ENCODE assay signal across 12 cellular contexts in genomic region chr19:3027981-3028304, GRCh38. TPM values are rescaled to one million over a fixed set of nuclear protein-coding genes. Genes with fewer than 3 reads are reported as not detected.
A peak's percentile ranks its signal among the peaks of the same experiment; 100 is the strongest.
DNase-seq lines count a peak whose midpoint lies in the region; ATAC-seq, FAIRE-seq and TF ChIP-seq lines count a peak whose summit lies in the region.
"Had no signal": no experiment of that assay in that cellular context is flagged by ENCODE, and none has a peak within 500 bp of the region (broad histone marks: within the 10 kb centered on the region; RNA-seq: fewer than 3 reads in every experiment).

No MANE protein-coding gene starts in this region.

- H4K91ac ChIP-seq in H1 (replicated peaks; ENCODE audit: insufficient read length, low read length), result no peak overlapping the region

- H3K4me2 ChIP-seq in H1 (ENCODE audit: insufficient read depth in 1 of 2, low read depth in 2 of 2, low read length in 2 of 2), result peak overlapping the region; percentile 57 to 63

- no peak for TF ChIP-seq RAD21 in H1 (IDR thresholded peaks at IDR 0.05 in 1 of 2, conservative IDR thresholded peaks at IDR 0.05 in 1 of 2; ENCODE audit: low read depth in 2 of 2, low read length in 2 of 2)

- TF ChIP-seq EP300 in H1 (IDR thresholded peaks at IDR 0.05; ENCODE audit: borderline replicate concordance in 1 of 2, low read depth in 2 of 2, low read length in 2 of 2), result no peak

- no peaks in the 10 kb centered on the region for H3K9me3 ChIP-seq in H1 (ENCODE audit: insufficient read depth in 2 of 2, low read depth in 1 of 2, low read length in 1 of 2)
- H3K9me3 ChIP-seq: SJSA1 had no signal

- H3K9me3 Mint-ChIP-seq in activated naive CD4-positive, alpha-beta T cell treated with anti-CD3 and anti-CD28 coated beads, Interleukin-2, amount 50 U/mL, for 24 hours, result no peaks in the 10 kb centered on the region
- peaks cover 3% of the 10 kb centered on the region for H3K9me3 Mint-ChIP-seq in nephron

- peaks cover 9% of the 10 kb centered on the region; the same call in 1 of the 2 replicates for H3K23me2 ChIP-seq in H1 (ENCODE audit: low read depth, low read length)

- H2BK120ac ChIP-seq in H1 (replicated peaks; ENCODE audit: low read depth, low read length), result no peak overlapping the region

- no peak for FAIRE-seq in H1 (lab: Jason Lieb, UNC)

- H3K79me2 ChIP-seq in H1 (ENCODE audit: control insufficient read depth in 1 of 2, insufficient read depth in 2 of 2, low read length in 2 of 2), result no peaks in the 10 kb centered on the region

- no peak for ATAC-seq in GM18511 (IDR thresholded peaks at IDR 0.05; ENCODE audit: unreplicated experiment)
- no peak for ATAC-seq in GM19035 (IDR thresholded peaks at IDR 0.05; ENCODE audit: unreplicated experiment)
- ATAC-seq in GM18519 (IDR thresholded peaks at IDR 0.05; ENCODE audit: low FRiP score, unreplicated experiment), result no peak

- no peaks in the 10 kb centered on the region for H3K79me1 ChIP-seq in H1 (ENCODE audit: low read depth, low read length)

- H3K36me3 ChIP-seq in H1 (ENCODE audit: control insufficient read depth in 2 of 4, insufficient read depth in 4 of 4, low read length in 3 of 4) (no peaks in the 10 kb centered on the region), urinary bladder (ENCODE audit: insufficient read depth) (no peaks in the 10 kb centered on the region)

- H3K4ac ChIP-seq in H1 (replicated peaks; ENCODE audit: insufficient read length, low read depth, low read length), result no peak overlapping the region

- no peak for TF ChIP-seq POLR2A in H1 (IDR thresholded peaks at IDR 0.05; ENCODE audit: control extremely low read depth in 1 of 2, low read depth in 2 of 2, low read length in 2 of 2)

- peaks cover 0 to 4% of the 10 kb centered on the region in 2 experiments for H4K20me1 ChIP-seq in H1 (replicated peaks in 1 of 2; ENCODE audit: control insufficient read depth in 1 of 2, insufficient read depth in 2 of 2, low read length in 2 of 2)

- H2BK5ac ChIP-seq in H1 (ENCODE audit: low read depth, low read length), result no peak overlapping the region

- H3K27me3 Mint-ChIP-seq in activated naive CD4-positive, alpha-beta T cell treated with anti-CD3 and anti-CD28 coated beads, Interleukin-2, amount 50 U/mL, for 24 hours, result no peaks in the 10 kb centered on the region
- peaks cover 77% of the 10 kb centered on the region for H3K27me3 Mint-ChIP-seq in nephron (ENCODE audit: low read depth)

- 54% methylated on average over 7 of the region's 9 CpGs; no CpG with 5 or more reads in 1 of the 2 experiments for WGBS in H1 (ENCODE audit: extremely low coverage in 1 of 2, insufficient coverage in 1 of 2, insufficient read length in 1 of 2, insufficient replicate concordance in 2 of 2, low coverage in 1 of 2, low lambda C conversion rate in 2 of 2, missing lambda C conversion rate in 1 of 2), 2 experiments
- 71% methylated on average over 9 of the region's 9 CpGs for WGBS in urinary bladder

- H3K36me3 Mint-ChIP-seq in activated naive CD4-positive, alpha-beta T cell treated with anti-CD3 and anti-CD28 coated beads, Interleukin-2, amount 50 U/mL, for 24 hours, result no peaks in the 10 kb centered on the region
- H3K36me3 Mint-ChIP-seq in nephron (ENCODE audit: low read depth), result no peaks in the 10 kb centered on the region

- H2BK20ac ChIP-seq in H1 (ENCODE audit: low read length), result no peak overlapping the region

- H2AFZ ChIP-seq in H1 (ENCODE audit: low read length), result no peak overlapping the region

- TF ChIP-seq CTCF in H1 (IDR thresholded peaks at IDR 0.05; ENCODE audit: control extremely low read depth in 1 of 3, insufficient read depth in 1 of 3, low read depth in 1 of 3, low read length in 3 of 3) (no peak), nephron (IDR thresholded peaks at IDR 0.05; ENCODE audit: unreplicated experiment in 3 of 3) (no peak)

- H3K27ac ChIP-seq in H1 (ENCODE audit: low read depth, low read length) (no peak overlapping the region), urinary bladder (ENCODE audit: low read depth) (no peak overlapping the region)
- H3K27ac ChIP-seq: epithelial cell of prostate, SJSA1 had no signal

- no peak overlapping the region for H2BK12ac ChIP-seq in H1 (ENCODE audit: low read depth, low read length)

- no peak overlapping the region for H3K14ac ChIP-seq in H1 (ENCODE audit: insufficient read length)

- POLR2A ChIA-PET in H1 (lab: Charles Lee; ENCODE audit: partially characterized antibody), result interaction anchor here (0.8 to 1.0 kb wide), 4 partner anchors 11 to 78 kb away, joined by 3 to 5 read pairs (median 4); no protein-coding TSS in a partner anchor

- H3K27ac Mint-ChIP-seq in activated naive CD4-positive, alpha-beta T cell treated with anti-CD3 and anti-CD28 coated beads, Interleukin-2, amount 50 U/mL, for 24 hours, result no peak overlapping the region
- peak overlapping the region in 2 of 3 experiments; percentile 37 to 44 for H3K27ac Mint-ChIP-seq in nephron

- no peak overlapping the region; the same call in none of the 2 replicates for H4K8ac ChIP-seq in H1 (ENCODE audit: extremely low read depth, insufficient read depth, low read length)

- no peak overlapping the region for H3K56ac ChIP-seq in H1 (replicated peaks; ENCODE audit: insufficient read length, low read depth, low read length)

- peaks cover 11 to 59% (median 48%) of the 10 kb centered on the region in 4 experiments for H3K27me3 ChIP-seq in H1 (replicated peaks in 1 of 4; ENCODE audit: control insufficient read depth in 3 of 4, extremely low read depth in 1 of 4, insufficient read depth in 3 of 4, low read length in 3 of 4)
- H3K27me3 ChIP-seq: SJSA1 had no signal

- H3K4me3 ChIP-seq in H1 (ENCODE audit: extremely low read depth in 1 of 4, insufficient read depth in 2 of 4, low read depth in 3 of 4, low read length in 4 of 4) (peak overlapping the region in 2 of 4 experiments; percentile 23 to 71; a peak in 3 of 8 replicates), urinary bladder (ENCODE audit: low read depth, low read length) (peak overlapping the region; percentile 84)

- peak overlapping the region; percentile 2; the same call in 1 of the 2 replicates for H2AK5ac ChIP-seq in H1 (ENCODE audit: low read depth, low read length)

- no peak for DNase-seq in activated naive CD4-positive, alpha-beta T cell treated with Interleukin-2 at 50 U/mL for 16 hours
- no peak for DNase-seq in H1 (ENCODE audit: low read depth in 1 of 2, low spot score in 2 of 2)
- DNase-seq: activated CD4-positive, alpha-beta T cell treated with anti-CD3 and anti-CD28 coated beads for 48 hours; Kasumi-1 had no signal

- peaks cover 0 to 18% (median 13%) of the 10 kb centered on the region in 4 experiments; a peak in 6 of 7 replicates for H3K4me1 ChIP-seq in H1 (replicated peaks in 1 of 4; ENCODE audit: control insufficient read depth in 3 of 4, insufficient read depth in 4 of 4, low read length in 3 of 4)
- no peaks in the 10 kb centered on the region for H3K4me1 ChIP-seq in urinary bladder (ENCODE audit: insufficient read depth)

- CTCF ChIA-PET in H1 (lab: Charles Lee; ENCODE audit: partially characterized antibody), result interaction anchor here (1.4 to 1.6 kb wide), 2 partner anchors 22 to 65 kb away, joined by 3 to 4 read pairs; no protein-coding TSS in a partner anchor

- H3K4me1 Mint-ChIP-seq in activated naive CD4-positive, alpha-beta T cell treated with anti-CD3 and anti-CD28 coated beads, Interleukin-2, amount 50 U/mL, for 24 hours, result peaks cover 32% of the 10 kb centered on the region
- H3K4me1 Mint-ChIP-seq in nephron, result peaks cover 5% of the 10 kb centered on the region

- H3K23ac ChIP-seq in H1 (ENCODE audit: insufficient read length), result no peak overlapping the region

- no peak overlapping the region for H3K9ac ChIP-seq in H1 (replicated peaks in 1 of 4; ENCODE audit: extremely low read depth in 1 of 4, low read depth in 3 of 4, low read length in 3 of 4)

- no peak overlapping the region for H2BK15ac ChIP-seq in H1 (ENCODE audit: low read length)

- peak overlapping the region; percentile 83 for H3K18ac ChIP-seq in H1 (ENCODE audit: extremely low read depth, low read length)

- H4K5ac ChIP-seq in H1 (ENCODE audit: insufficient read length, low read depth, low read length), result no peak overlapping the region

- peak overlapping the region; percentile 59 for H3K4me3 Mint-ChIP-seq in activated naive CD4-positive, alpha-beta T cell treated with anti-CD3 and anti-CD28 coated beads, Interleukin-2, amount 50 U/mL, for 24 hours
- peak overlapping the region; percentile 75 to 84 (median 83) for H3K4me3 Mint-ChIP-seq in nephron

RNA-seq across cellular contexts. Expression of gene TLE2, which starts 1.1 kb away (rescaled TPM):
- 11.5 and 12.5 TPM in 2 replicates for total RNA-seq in H1 (2021; fragmentation: NEBNext Ultra II Directional; extraction: Animal tissue kit (Norgen Biotek cat#: 25700))
- polyA plus RNA-seq in H1 (2011; rRNA removed) (8.0 and 12.7 TPM in 2 replicates), urinary bladder (69.9 TPM)
- 8.4 TPM for polyA plus RNA-seq in H1 (2011; cell fraction: cytosol; rRNA removed)
- polyA plus RNA-seq in H1 (2011; cell fraction: nucleus; rRNA removed), result 24.8 TPM
- 7.6 to 12.3 TPM (median 10.7 TPM) in 4 replicates for polyA plus RNA-seq in H1 (2012, experiment 1 of 2)
- 8.3 TPM for polyA plus RNA-seq in H1 (2012, experiment 2 of 2)
- polyA plus RNA-seq in H1 (2013, experiment 1 of 2), result 19.4 TPM
- polyA plus RNA-seq in H1 (2013, experiment 2 of 2), result 19.1 TPM
- polyA minus RNA-seq in H1 (2011; rRNA and poly(A)+ RNA removed), result 2.6 and 3.4 TPM in 2 replicates
- polyA minus RNA-seq in H1 (2011; cell fraction: cytosol; rRNA and poly(A)+ RNA removed), result 6.7 TPM
- polyA minus RNA-seq in H1 (2011; cell fraction: nucleus; rRNA and poly(A)+ RNA removed), result 6.8 TPM
- 14.1 TPM for total RNA-seq in urinary bladder

RNA-seq across cellular contexts. Expression of gene TLE5, which starts 34.4 kb away (rescaled TPM):
- 187 and 197 TPM in 2 replicates for total RNA-seq in H1 (2021; fragmentation: NEBNext Ultra II Directional; extraction: Animal tissue kit (Norgen Biotek cat#: 25700))
- polyA plus RNA-seq in H1 (2011; rRNA removed) (285 and 392 TPM in 2 replicates), urinary bladder (725 TPM)
- 228 TPM for polyA plus RNA-seq in H1 (2011; cell fraction: cytosol; rRNA removed)
- polyA plus RNA-seq in H1 (2011; cell fraction: nucleus; rRNA removed), result 492 TPM
- polyA plus RNA-seq in H1 (2012, experiment 1 of 2), result 186 to 340 TPM (median 248 TPM) in 4 replicates
- polyA plus RNA-seq in H1 (2012, experiment 2 of 2), result 326 TPM
- 164 TPM for polyA plus RNA-seq in H1 (2013, experiment 1 of 2)
- 162 TPM for polyA plus RNA-seq in H1 (2013, experiment 2 of 2)
- polyA minus RNA-seq in H1 (2011; rRNA and poly(A)+ RNA removed), result 155 and 179 TPM in 2 replicates
- polyA minus RNA-seq in H1 (2011; cell fraction: cytosol; rRNA and poly(A)+ RNA removed), result 203 TPM
- polyA minus RNA-seq in H1 (2011; cell fraction: nucleus; rRNA and poly(A)+ RNA removed), result 91.6 TPM
- 65.0 TPM for total RNA-seq in urinary bladder

RNA-seq across cellular contexts. Expression of gene TLE6, which starts 50.6 kb away (rescaled TPM):
- total RNA-seq in H1 (2021; fragmentation: NEBNext Ultra II Directional; extraction: Animal tissue kit (Norgen Biotek cat#: 25700)), result 1.8 and 2.5 TPM in 2 replicates
- polyA plus RNA-seq in H1 (2011; rRNA removed) (2.9 and 3.4 TPM in 2 replicates), urinary bladder (2.4 TPM)
- polyA plus RNA-seq in H1 (2011; cell fraction: cytosol; rRNA removed), result 4.1 TPM
- 8.6 TPM for polyA plus RNA-seq in H1 (2011; cell fraction: nucleus; rRNA removed)
- 1.5 to 2.8 TPM (median 2.3 TPM) in 4 replicates for polyA plus RNA-seq in H1 (2012, experiment 1 of 2)
- 1.7 TPM for polyA plus RNA-seq in H1 (2012, experiment 2 of 2)
- polyA plus RNA-seq in H1 (2013, experiment 1 of 2), result 2.5 TPM
- polyA plus RNA-seq in H1 (2013, experiment 2 of 2), result 2.4 TPM
- 1.3 and 1.5 TPM in 2 replicates for polyA minus RNA-seq in H1 (2011; rRNA and poly(A)+ RNA removed)
- 2.2 TPM for polyA minus RNA-seq in H1 (2011; cell fraction: cytosol; rRNA and poly(A)+ RNA removed)
- polyA minus RNA-seq in H1 (2011; cell fraction: nucleus; rRNA and poly(A)+ RNA removed), result 2.4 TPM
- 1.4 TPM for total RNA-seq in urinary bladder
